8 cellular contexts compared by ENCODE assay signal in genomic region chr22:36332623-36333331, GRCh38. TPM values are rescaled to one million over a fixed set of nuclear protein-coding genes. Genes with fewer than 3 reads are reported as not detected.
DNase-seq lines count a peak whose midpoint lies in the region; ATAC-seq and TF ChIP-seq lines count a peak whose summit lies in the region.

No MANE protein-coding gene starts in this region.

- H3K36me3 ChIP-seq in HUES64 (ENCODE audit: insufficient read depth, low read length) (peaks cover 77% of the 10 kb centered on the region), breast epithelium (no peaks in the 10 kb centered on the region)

- TF ChIP-seq CTCF in CD14-positive monocyte (IDR thresholded peaks at IDR 0.05) (no peak), breast epithelium (IDR thresholded peaks at IDR 0.05) (no peak)

- H3K27ac ChIP-seq in HUES64 (ENCODE audit: low read depth, low read length) (peak overlapping the region; percentile 94), breast epithelium (peak overlapping the region; percentile 96 to 97)

- TF ChIP-seq POLR2A in breast epithelium (IDR thresholded peaks at IDR 0.05): no peak

- H3K27me3 ChIP-seq in HUES64 (ENCODE audit: insufficient read depth, low read length) (no peaks in the 10 kb centered on the region), breast epithelium (no peaks in the 10 kb centered on the region)

- peaks cover 94% of the 10 kb centered on the region for H3K4me1 Mint-ChIP-seq in CD14-positive monocyte
- H3K4me1 Mint-ChIP-seq in memory B cell: peaks cover 83% of the 10 kb centered on the region
- peaks cover 100% of the 10 kb centered on the region for H3K4me1 Mint-ChIP-seq in stimulated activated naive CD8-positive, alpha-beta T cell treated with anti-CD3 and anti-CD28 coated beads, Interleukin-15, amount 100 ng/mL, for 72 hours

- H3K9me3 ChIP-seq in HUES64 (ENCODE audit: insufficient read depth, low read depth, low read length) (no peaks in the 10 kb centered on the region), breast epithelium (no peaks in the 10 kb centered on the region)

- H3K27me3 Mint-ChIP-seq in CD14-positive monocyte (ENCODE audit: low read depth in 3 of 3): no peaks in the 10 kb centered on the region
- H3K27me3 Mint-ChIP-seq in memory B cell: no peaks in the 10 kb centered on the region
- H3K27me3 Mint-ChIP-seq in stimulated activated naive CD8-positive, alpha-beta T cell treated with anti-CD3 and anti-CD28 coated beads, Interleukin-15, amount 100 ng/mL, for 72 hours: no peaks in the 10 kb centered on the region

- 81% methylated on average over 13 of the region's 13 CpGs for WGBS in HUES64

- H3K9me3 Mint-ChIP-seq in CD14-positive monocyte (peaks cover 0 to 2% (median 0%) of the 10 kb centered on the region in 7 donors), memory B cell (no peaks in the 10 kb centered on the region)
- no peaks in the 10 kb centered on the region for H3K9me3 Mint-ChIP-seq in stimulated activated naive CD8-positive, alpha-beta T cell treated with anti-CD3 and anti-CD28 coated beads, Interleukin-15, amount 100 ng/mL, for 72 hours

- no peak for DNase-seq in CD14-positive monocyte (ENCODE audit: low spot score)
- DNase-seq in T-helper 2 cell: peak in 4 of 5 experiments; percentile 44 to 90 (median 50)
- DNase-seq in breast epithelium (ENCODE audit: low spot score in 2 of 2): peak in 1 of 2 donors; percentile 90
- no peak for DNase-seq in memory B cell (ENCODE audit: low spot score in 2 of 2)
- peak; percentile 73 to 82 for DNase-seq in stimulated activated naive CD8-positive, alpha-beta T cell treated with anti-CD3 and anti-CD28 coated beads, Interleukin-15, amount 100 ng/mL, for 72 hours
- no peak for DNase-seq in NCI-H774 (lab: John Stamatoyannopoulos, UW)
- no peak for DNase-seq in NCI-H146 treated with DMSO at 0.1 percent for 48 hours (lab: John Stamatoyannopoulos, UW; ENCODE audit: unreplicated experiment)

- intact Hi-C loops in CD14-positive monocyte (cut with micrococcal nuclease) (loop anchor here (1.0 to 5.0 kb wide), 6 partner anchors 24 to 125 kb away; partner anchors contain the start of gene MYH9 (in 1 of the 2)), breast epithelium (cut with DNase I; ENCODE audit: low total_unique reads) (no loop called here)

- H3K9ac ChIP-seq in HUES64 (ENCODE audit: low read depth, low read length): peak overlapping the region; percentile 82; the same call in 1 of the 2 replicates

- H3K4me3 Mint-ChIP-seq in CD14-positive monocyte: peak overlapping the region; percentile 47 to 67
- peak overlapping the region; percentile 81 for H3K4me3 Mint-ChIP-seq in memory B cell
- H3K4me3 Mint-ChIP-seq in stimulated activated naive CD8-positive, alpha-beta T cell treated with anti-CD3 and anti-CD28 coated beads, Interleukin-15, amount 100 ng/mL, for 72 hours: peak overlapping the region; percentile 89 to 97

- H3K4me1 ChIP-seq in HUES64 (ENCODE audit: insufficient read depth, low read length) (peaks cover 69% of the 10 kb centered on the region), breast epithelium (peaks cover 48 to 81% of the 10 kb centered on the region in 2 donors)

- H3K27ac Mint-ChIP-seq in CD14-positive monocyte (peak overlapping the region; percentile 96 to 99 (median 99)), memory B cell (peak overlapping the region; percentile 96)
- peak overlapping the region; percentile 93 to 98 for H3K27ac Mint-ChIP-seq in stimulated activated naive CD8-positive, alpha-beta T cell treated with anti-CD3 and anti-CD28 coated beads, Interleukin-15, amount 100 ng/mL, for 72 hours

- H3K4me3 ChIP-seq in HUES64 (ENCODE audit: low read length) (no peak overlapping the region), breast epithelium (peak overlapping the region in 1 of 3 donors; percentile 0)

- H3K36me3 Mint-ChIP-seq in CD14-positive monocyte (peaks cover 73 to 96% of the 10 kb centered on the region in 2 donors), memory B cell (peaks cover 32% of the 10 kb centered on the region)

- no peak for ATAC-seq in memory B cell (ENCODE audit: low read depth)
- ATAC-seq in stimulated activated naive CD8-positive, alpha-beta T cell treated with anti-CD3 and anti-CD28 coated beads, Interleukin-15, amount 100 ng/mL, for 72 hours: peak; percentile 69

RNA-seq across cellular contexts. Expression of gene MYH9, which starts 55.0 kb away (rescaled TPM):
- polyA plus RNA-seq in CD14-positive monocyte: 10 to 100 TPM; 35.6 to 79.5 TPM
- 117 TPM for polyA plus RNA-seq in HUES64 (2013, experiment 1 of 2)
- polyA plus RNA-seq in HUES64 (2013, experiment 2 of 2): 121 TPM
- 100 to 1,000 TPM; 169 to 392 (median 268) TPM for total RNA-seq in breast epithelium

Comparison
In these comparisons a context has a peak if more than half of its experiments do, and no peak if none do; other contexts are left out.
1. DNase-seq: peak in T-helper 2 cell (4 of 5) and stimulated activated naive CD8-positive, alpha-beta T cell treated with anti-CD3 and anti-CD28 coated beads, Interleukin-15, amount 100 ng/mL, for 72 hours (2 of 2); none in CD14-positive monocyte (single experiment), memory B cell (0 of 2), NCI-H774 (single experiment) and NCI-H146 treated with DMSO at 0.1 percent for 48 hours (single experiment).
2. Peak in every context shown above with its lines, with median percentiles within 50 percentile points of each other: H3K27ac Mint-ChIP-seq and H3K4me3 Mint-ChIP-seq.